ENCODE assay signal across 9 cellular contexts in the genomic region with DNA sequence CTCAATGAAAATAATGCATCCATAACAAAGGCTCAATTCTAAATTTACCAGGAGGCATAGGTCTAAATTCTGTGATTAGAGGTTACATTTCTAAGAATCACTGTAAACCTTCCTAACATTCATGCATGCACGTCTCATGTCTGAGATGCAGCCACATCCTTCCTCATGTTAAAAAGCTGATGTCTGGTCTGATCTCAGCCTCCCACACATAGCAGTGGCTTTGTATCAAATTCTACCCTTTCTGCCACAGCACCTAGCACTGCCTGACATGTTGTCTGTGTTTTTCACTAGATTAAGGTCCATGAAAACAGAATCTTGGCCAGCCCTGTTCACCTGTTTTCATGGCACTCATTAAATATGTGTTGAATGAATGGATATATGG.
A peak's percentile ranks its signal among the peaks of the same experiment; 100 is the strongest.
DNase-seq lines count a peak whose midpoint lies in the region; ATAC-seq lines count a peak whose summit lies in the region.
"Had no signal": no experiment of that assay in that cellular context is flagged by ENCODE, and none has a peak within 500 bp of the region (broad histone marks: within the 10 kb centered on the region; RNA-seq: fewer than 3 reads in every experiment).

No MANE protein-coding gene starts in this region.

- H3K4me3 Mint-ChIP-seq in activated T-helper 2 cell treated with anti-CD3 and anti-CD28 coated beads, Interferon-gamma antibody, Interleukin-2, Interleukin-4, amounts not matched to agents 10 μg/mL and 5 μg/mL and 100 μg/mL, durations not matched to agents 14 hours and 24 hours and 36 hours (ENCODE audit: low read depth): peak overlapping the region; percentile 31

- H3K4me3 ChIP-seq in muscle layer of colon (ENCODE audit: low read depth in 1 of 2, low read length in 2 of 2): no peak overlapping the region

- H3K4me1 ChIP-seq in muscle layer of colon (ENCODE audit: insufficient read depth, low read length): peaks cover 31% of the 10 kb centered on the region

- no peak overlapping the region for H3K9ac ChIP-seq in muscle layer of colon (ENCODE audit: low read length)

- H3K9me3 Mint-ChIP-seq in activated T-helper 2 cell treated with anti-CD3 and anti-CD28 coated beads, Interferon-gamma antibody, Interleukin-2, Interleukin-4, amounts not matched to agents 10 μg/mL and 5 μg/mL and 100 μg/mL, durations not matched to agents 14 hours and 24 hours and 36 hours: peaks cover 21% of the 10 kb centered on the region

- H3K36me3 ChIP-seq in muscle layer of colon (ENCODE audit: insufficient read depth, low read length): no peaks in the 10 kb centered on the region

- peak overlapping the region; percentile 75 for H3K27ac Mint-ChIP-seq in activated T-helper 2 cell treated with anti-CD3 and anti-CD28 coated beads, Interferon-gamma antibody, Interleukin-2, Interleukin-4, amounts not matched to agents 10 μg/mL and 5 μg/mL and 100 μg/mL, durations not matched to agents 14 hours and 24 hours and 36 hours

- ATAC-seq in HG03354 (IDR thresholded peaks at IDR 0.05; ENCODE audit: poor library complexity, severe bottlenecking, unreplicated experiment): no peak
- ATAC-seq in HG02798 (IDR thresholded peaks at IDR 0.05; ENCODE audit: poor library complexity, unreplicated experiment): no peak

- peaks cover 6% of the 10 kb centered on the region for H3K36me3 Mint-ChIP-seq in activated T-helper 2 cell treated with anti-CD3 and anti-CD28 coated beads, Interferon-gamma antibody, Interleukin-2, Interleukin-4, amounts not matched to agents 10 μg/mL and 5 μg/mL and 100 μg/mL, durations not matched to agents 14 hours and 24 hours and 36 hours (ENCODE audit: low read depth)

- peaks cover 3% of the 10 kb centered on the region for H3K27me3 Mint-ChIP-seq in activated T-helper 2 cell treated with anti-CD3 and anti-CD28 coated beads, Interferon-gamma antibody, Interleukin-2, Interleukin-4, amounts not matched to agents 10 μg/mL and 5 μg/mL and 100 μg/mL, durations not matched to agents 14 hours and 24 hours and 36 hours (ENCODE audit: low read depth)

- DNase-seq in stimulated activated CD4-positive, alpha-beta T cell treated with anti-CD3 and anti-CD28 coated beads, Interleukin-15, amount 100 ng/mL, for 24 hours: peak; percentile 3
- no peak for DNase-seq in stimulated activated CD4-positive, alpha-beta T cell treated with anti-CD3 and anti-CD28 coated beads, Interleukin-1b, Interleukin-23, amount 100 ng/mL, for 48 hours
- DNase-seq in activated T-helper 2 cell treated with anti-CD3 and anti-CD28 coated beads, Interferon-gamma antibody, Interleukin-2, Interleukin-4, amounts not matched to agents 10 μg/mL and 5 μg/mL and 100 μg/mL, durations not matched to agents 14 hours and 24 hours and 36 hours (ENCODE audit: low spot score): peak; percentile 19
- no peak for DNase-seq in GM19240 (ENCODE audit: insufficient read length, low spot score)
- DNase-seq in SKM-1 (lab: John Stamatoyannopoulos, UW; ENCODE audit: unreplicated experiment): no peak
- DNase-seq: GDM1 had no signal

- no peaks in the 10 kb centered on the region for H3K27me3 ChIP-seq in muscle layer of colon (ENCODE audit: control insufficient read depth in 1 of 2, insufficient read depth in 2 of 2, low read length in 2 of 2)

- peaks cover 6% of the 10 kb centered on the region for H3K9me3 ChIP-seq in muscle layer of colon (ENCODE audit: low read length)

- intact Hi-C loops in activated T-helper 2 cell treated with anti-CD3 and anti-CD28 coated beads, Interferon-gamma antibody, Interleukin-2, Interleukin-4, amounts not matched to agents 10 μg/mL and 5 μg/mL and 100 μg/mL, durations not matched to agents 14 hours and 24 hours and 36 hours (cut with micrococcal nuclease): loop anchor here (1.0 to 5.0 kb wide), 4 partner anchors 26 to 194 kb away; partner anchors contain the start of genes C6orf120, PHF10 and WDR27

- H3K27ac ChIP-seq in muscle layer of colon (ENCODE audit: low read depth, low read length): peak overlapping the region; percentile 74

- peaks cover 19% of the 10 kb centered on the region for H3K4me1 Mint-ChIP-seq in activated T-helper 2 cell treated with anti-CD3 and anti-CD28 coated beads, Interferon-gamma antibody, Interleukin-2, Interleukin-4, amounts not matched to agents 10 μg/mL and 5 μg/mL and 100 μg/mL, durations not matched to agents 14 hours and 24 hours and 36 hours (ENCODE audit: low read depth)

Comparison
In these comparisons a context has a peak if more than half of its experiments do, and no peak if none do; other contexts are left out.
1. DNase-seq: peak in stimulated activated CD4-positive, alpha-beta T cell treated with anti-CD3 and anti-CD28 coated beads, Interleukin-15, amount 100 ng/mL, for 24 hours (single experiment) and activated T-helper 2 cell treated with anti-CD3 and anti-CD28 coated beads, Interferon-gamma antibody, Interleukin-2, Interleukin-4, amounts not matched to agents 10 μg/mL and 5 μg/mL and 100 μg/mL, durations not matched to agents 14 hours and 24 hours and 36 hours (single experiment); none in stimulated activated CD4-positive, alpha-beta T cell treated with anti-CD3 and anti-CD28 coated beads, Interleukin-1b, Interleukin-23, amount 100 ng/mL, for 48 hours (single experiment), GM19240 (single experiment) and SKM-1 (single experiment).